Comparison of ENCODE assay signal across 18 cellular contexts in the genomic region with DNA sequence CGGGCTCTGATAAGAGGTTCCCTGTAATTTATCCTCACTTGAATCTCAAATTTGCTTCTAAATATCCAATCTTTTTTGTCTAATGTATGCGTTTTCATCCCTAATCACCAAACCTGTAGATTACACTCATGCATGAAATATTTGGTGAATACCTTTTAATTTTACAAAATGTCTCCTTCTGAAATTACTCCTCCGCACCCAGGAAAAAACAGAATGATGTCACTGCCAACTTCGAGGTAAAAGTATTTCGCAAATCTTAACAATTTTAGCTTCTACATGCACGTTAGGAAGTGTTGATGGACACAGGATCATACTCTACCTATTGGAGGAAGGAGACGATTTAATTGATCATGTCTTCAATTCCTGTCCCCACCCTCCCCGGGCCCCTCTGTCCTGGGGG. TPM values are rescaled to one million over a fixed set of nuclear protein-coding genes. Genes with fewer than 3 reads are reported as not detected.
DNase-seq lines count a peak whose midpoint lies in the region; ATAC-seq and TF ChIP-seq lines count a peak whose summit lies in the region.
"Had no signal": no experiment of that assay in that cellular context is flagged by ENCODE, and none has a peak within 500 bp of the region (broad histone marks: within the 10 kb centered on the region; RNA-seq: fewer than 3 reads in every experiment).

No MANE protein-coding gene starts in this region.

- peaks cover 46 to 85% (median 77%) of the 10 kb centered on the region in 10 experiments for H3K4me1 ChIP-seq in BLaER1 treated with 17β-estradiol and CSF1 and Interleukin-3, amounts not matched to agents 10 nM and 100 nM
- peaks cover 40 to 42% of the 10 kb centered on the region in 2 donors for H3K4me1 ChIP-seq in gastrocnemius medialis
- H3K4me1 ChIP-seq: BE2C, Caco-2 had no signal

- no peaks in the 10 kb centered on the region for H4K20me1 ChIP-seq in BLaER1 treated with 17β-estradiol and CSF1 and Interleukin-3, amounts not matched to agents 10 nM and 100 nM
- H4K20me1 ChIP-seq: BLaER1 had no signal

- in situ Hi-C loops in gastrocnemius medialis (cut with MboI; ENCODE audit: low sequenced_read_pairs in 4 of 4), result no loop called here

- POLR2A ChIA-PET in activated CD8-positive, alpha-beta T cell treated with anti-CD3 and anti-CD28 coated beads for 36 hours (lab: Charles Lee), result no interaction called here

- no peaks in the 10 kb centered on the region for H3K9me3 Mint-ChIP-seq in nephron
- H3K9me3 Mint-ChIP-seq in activated CD8-positive, alpha-beta T cell treated with anti-CD3 and anti-CD28 coated beads for 36 hours, result no peaks in the 10 kb centered on the region
- H3K9me3 Mint-ChIP-seq: CD4-positive, alpha-beta T cell; CD8-positive, alpha-beta T cell had no signal

- intact Hi-C loops in gastrocnemius medialis (cut with DNase I; ENCODE audit: low total_unique reads), result no loop called here
- intact Hi-C loops in activated CD8-positive, alpha-beta T cell treated with anti-CD3 and anti-CD28 coated beads for 36 hours (cut with micrococcal nuclease), result no loop called here

- H3K36me3 Mint-ChIP-seq in nephron (ENCODE audit: low read depth), result no peaks in the 10 kb centered on the region
- H3K36me3 Mint-ChIP-seq in activated CD8-positive, alpha-beta T cell treated with anti-CD3 and anti-CD28 coated beads for 36 hours (ENCODE audit: low read depth), result no peaks in the 10 kb centered on the region
- H3K36me3 Mint-ChIP-seq: CD8-positive, alpha-beta T cell had no signal

- DNase-seq in NCI-H226 (peak; percentile 63), gastrocnemius medialis (no peak), kidney tubule cell (ENCODE audit: low spot score) (no peak), occipital lobe (lab: John Stamatoyannopoulos, UW) (no peak)
- DNase-seq in activated CD8-positive, alpha-beta T cell treated with anti-CD3 and anti-CD28 coated beads for 36 hours, result no peak
- DNase-seq: 8988T; ACHN; BE2C; Caco-2; Calu3; CD4-positive, alpha-beta T cell; CD8-positive, alpha-beta T cell; DMS79 treated with DMSO at 0.1 percent for 48 hours; GF-D8 had no signal

- H3K27ac ChIP-seq in BLaER1 treated with 17β-estradiol and CSF1 and Interleukin-3, amounts not matched to agents 10 nM and 100 nM, result no peak overlapping the region
- H3K27ac ChIP-seq in gastrocnemius medialis, result peak overlapping the region; percentile 78 to 94 (median 82)
- H3K27ac ChIP-seq: BLaER1, C4-2B had no signal

- peaks cover 0 to 47% (median 6%) of the 10 kb centered on the region in 11 experiments; a peak in 14 of 22 replicates for H3K27me3 ChIP-seq in BLaER1 treated with 17β-estradiol and CSF1 and Interleukin-3, amounts not matched to agents 10 nM and 100 nM
- H3K27me3 ChIP-seq in gastrocnemius medialis, result no peaks in the 10 kb centered on the region
- H3K27me3 ChIP-seq: BE2C had no signal

- peak overlapping the region in 2 of 3 experiments; percentile 38 to 50 for H3K27ac Mint-ChIP-seq in nephron
- no peak overlapping the region for H3K27ac Mint-ChIP-seq in activated CD8-positive, alpha-beta T cell treated with anti-CD3 and anti-CD28 coated beads for 36 hours
- H3K27ac Mint-ChIP-seq: CD4-positive, alpha-beta T cell; CD8-positive, alpha-beta T cell had no signal

- no peak for TF ChIP-seq POLR2A in gastrocnemius medialis (IDR thresholded peaks at IDR 0.05)

- no peak for TF ChIP-seq CTCF in nephron (IDR thresholded peaks at IDR 0.05; ENCODE audit: unreplicated experiment in 3 of 3)
- no peak for TF ChIP-seq CTCF in gastrocnemius medialis (IDR thresholded peaks at IDR 0.05 in 4 of 5, conservative IDR thresholded peaks at IDR 0.05 in 1 of 5)
- no peak for TF ChIP-seq CTCF in activated CD8-positive, alpha-beta T cell treated with anti-CD3 and anti-CD28 coated beads for 36 hours (IDR thresholded peaks at IDR 0.05)

- no peaks in the 10 kb centered on the region for H3K9me3 ChIP-seq in BLaER1 treated with 17β-estradiol and CSF1 and Interleukin-3, amounts not matched to agents 10 nM and 100 nM (replicated peaks in 1 of 11)
- H3K9me3 ChIP-seq in gastrocnemius medialis, result no peaks in the 10 kb centered on the region
- H3K9me3 ChIP-seq: BE2C, BLaER1, Caco-2 had no signal

- peaks cover 38% of the 10 kb centered on the region for H3K4me1 Mint-ChIP-seq in nephron
- no peaks in the 10 kb centered on the region for H3K4me1 Mint-ChIP-seq in activated CD8-positive, alpha-beta T cell treated with anti-CD3 and anti-CD28 coated beads for 36 hours (ENCODE audit: low read depth)

- H3K36me3 ChIP-seq in BLaER1 treated with 17β-estradiol and CSF1 and Interleukin-3, amounts not matched to agents 10 nM and 100 nM, result no peaks in the 10 kb centered on the region
- no peaks in the 10 kb centered on the region for H3K36me3 ChIP-seq in gastrocnemius medialis
- H3K36me3 ChIP-seq: BE2C, BLaER1 had no signal

- H3K4me3 Mint-ChIP-seq in nephron, result no peak overlapping the region
- no peak overlapping the region for H3K4me3 Mint-ChIP-seq in activated CD8-positive, alpha-beta T cell treated with anti-CD3 and anti-CD28 coated beads for 36 hours
- H3K4me3 Mint-ChIP-seq: CD4-positive, alpha-beta T cell; CD8-positive, alpha-beta T cell had no signal

- H3K9ac ChIP-seq in BLaER1 treated with 17β-estradiol and CSF1 and Interleukin-3, amounts not matched to agents 10 nM and 100 nM, result no peak overlapping the region
- H3K9ac ChIP-seq: BLaER1 had no signal

- no peak for ATAC-seq in gastrocnemius medialis
- ATAC-seq in activated CD8-positive, alpha-beta T cell treated with anti-CD3 and anti-CD28 coated beads for 36 hours, result no peak
- ATAC-seq: CD8-positive, alpha-beta T cell had no signal

- H3K4me2 ChIP-seq in BLaER1 treated with 17β-estradiol and CSF1 and Interleukin-3, amounts not matched to agents 10 nM and 100 nM, result peak overlapping the region in 8 of 11 experiments; percentile 27 to 94 (median 86); a peak in 10 of 22 replicates

- peaks cover 23% of the 10 kb centered on the region for H3K27me3 Mint-ChIP-seq in nephron (ENCODE audit: low read depth)
- H3K27me3 Mint-ChIP-seq in activated CD8-positive, alpha-beta T cell treated with anti-CD3 and anti-CD28 coated beads for 36 hours, result no peaks in the 10 kb centered on the region
- H3K27me3 Mint-ChIP-seq: CD4-positive, alpha-beta T cell had no signal

- H3K4me3 ChIP-seq in BLaER1 treated with 17β-estradiol and CSF1 and Interleukin-3, amounts not matched to agents 10 nM and 100 nM, result no peak overlapping the region
- no peak overlapping the region for H3K4me3 ChIP-seq in gastrocnemius medialis
- H3K4me3 ChIP-seq: BLaER1 had no signal

- CTCF ChIA-PET in activated CD8-positive, alpha-beta T cell treated with anti-CD3 and anti-CD28 coated beads for 36 hours (lab: Charles Lee), result no interaction called here

RNA-seq across cellular contexts. Expression of gene FAM20C, which starts 8.9 kb away (rescaled TPM):
- total RNA-seq in gastrocnemius medialis (10 to 100 TPM in 3 of 4 donors, 1 to 10 TPM in 1; 9.6 to 35.3 (median 18.6) TPM), occipital lobe (18.1 TPM)
- total RNA-seq in activated CD8-positive, alpha-beta T cell treated with anti-CD3 and anti-CD28 coated beads for 36 hours, result 1 to 10 TPM in 1 of 2 experiments, under 1 TPM in 1; 0.29 to 1.1 TPM

Comparison
In these comparisons a context has a peak if more than half of its experiments do, and no peak if none do; other contexts are left out.
1. H3K27ac ChIP-seq: peak in gastrocnemius medialis (4 of 4); none in BLaER1 treated with 17β-estradiol and CSF1 and Interleukin-3, amounts not matched to agents 10 nM and 100 nM (0 of 11).